ENCODE assay signal across 9 cellular contexts in the genomic region with DNA sequence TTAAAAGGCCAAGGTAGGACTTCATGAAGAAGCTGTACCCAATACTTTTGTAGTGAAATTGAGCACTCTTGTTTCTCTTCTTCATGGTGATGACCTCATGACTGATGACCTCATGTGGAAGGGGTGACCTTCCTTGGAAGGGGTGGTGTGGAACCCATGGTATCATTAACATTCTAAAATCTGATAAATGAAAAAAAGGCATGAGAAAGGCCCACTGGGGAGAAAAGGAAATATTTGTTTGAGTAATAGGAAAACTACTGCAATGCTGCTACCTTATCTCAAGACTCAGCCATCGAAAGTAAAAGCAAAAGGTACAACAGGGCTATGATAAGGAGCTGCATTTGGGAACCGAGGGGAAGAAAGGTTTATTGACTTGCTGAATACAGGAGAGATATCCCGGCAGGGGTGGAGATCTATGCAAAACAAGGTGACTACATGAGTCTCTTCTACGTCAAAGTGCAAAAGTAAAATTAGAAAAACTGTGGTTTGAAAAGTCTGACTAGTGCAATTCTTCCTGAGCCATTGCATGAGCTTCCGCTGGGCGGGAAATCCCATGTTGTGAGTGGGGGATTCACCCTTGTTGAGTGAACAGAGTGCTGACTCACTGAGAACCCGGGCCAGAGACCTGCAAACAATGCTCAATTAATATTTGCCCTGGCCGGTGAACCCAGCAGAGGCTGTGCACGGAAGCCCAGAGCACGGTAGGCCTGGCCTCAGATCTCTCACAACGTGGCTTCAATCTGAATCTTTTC.
DNase-seq lines count a peak whose midpoint lies in the region; ATAC-seq and TF ChIP-seq lines count a peak whose summit lies in the region.
"Had no signal": no experiment of that assay in that cellular context is flagged by ENCODE, and none has a peak within 500 bp of the region (broad histone marks: within the 10 kb centered on the region; RNA-seq: fewer than 3 reads in every experiment).

No MANE protein-coding gene starts in this region.

- H3K9me3 ChIP-seq in spleen, result no peaks in the 10 kb centered on the region

- DNase-seq in NOMO-1 treated with DMSO at 0.1 percent for 48 hours (lab: John Stamatoyannopoulos, UW; ENCODE audit: unreplicated experiment), result peak; percentile 54
- DNase-seq in activated T-helper 1 cell treated with Interleukin-2 at 50 U/mL for 16 hours (ENCODE audit: low read depth), result peak; percentile 24
- DNase-seq in left cardiac atrium, result peak; percentile 69
- peak; percentile 84 for DNase-seq in spleen
- DNase-seq in NCI-H2227 (lab: John Stamatoyannopoulos, UW; ENCODE audit: unreplicated experiment), result no peak
- no peak for DNase-seq in foreskin fibroblast

- peaks cover 0 to 29% (median 19%) of the 10 kb centered on the region in 6 donors for H3K4me1 ChIP-seq in spleen

- ATAC-seq in GM18502 (IDR thresholded peaks at IDR 0.05; ENCODE audit: poor library complexity, unreplicated experiment) (peak; percentile 96), HG02642 (IDR thresholded peaks at IDR 0.05; ENCODE audit: poor library complexity, unreplicated experiment) (peak; percentile 95), left cardiac atrium (peak; percentile 46 to 80)

- H3K4me3 ChIP-seq in spleen (peak overlapping the region in 5 of 8 donors; percentile 2 to 59 (median 29)), foreskin fibroblast (ENCODE audit: low read depth in 1 of 2, low read length in 2 of 2) (no peak overlapping the region)
- H3K4me3 ChIP-seq: cardiac muscle cell had no signal

- intact Hi-C loops in left cardiac atrium (cut with DNase I) (loop anchor here in 1 of 2 donors (5.0 kb wide), 1 partner anchor 67 kb away; no protein-coding TSS in a partner anchor), spleen (cut with DNase I; ENCODE audit: low total_unique reads) (no loop called here)

- H3K36me3 ChIP-seq in spleen, result no peaks in the 10 kb centered on the region
- H3K36me3 ChIP-seq: cardiac muscle cell had no signal

- TF ChIP-seq POLR2A in spleen (IDR thresholded peaks at IDR 0.05), result no peak

- no peaks in the 10 kb centered on the region for H3K27me3 ChIP-seq in spleen (replicated peaks in 1 of 7)
- H3K27me3 ChIP-seq: cardiac muscle cell had no signal

- TF ChIP-seq CTCF in spleen (IDR thresholded peaks at IDR 0.05 in 8 of 11, conservative IDR thresholded peaks at IDR 0.05 in 3 of 11) (no peak), foreskin fibroblast (IDR thresholded peaks at IDR 0.05; ENCODE audit: low read depth, low read length) (no peak)

- peak overlapping the region; percentile 44 to 79 (median 66) for H3K27ac ChIP-seq in spleen
- H3K27ac ChIP-seq: cardiac muscle cell had no signal

- WGBS in spleen, 5 donors, result 25 to 56% (median 31%) methylated on average over 11 of the region's 11 CpGs

Comparison
In these comparisons a context has a peak if more than half of its experiments do, and no peak if none do; other contexts are left out.
1. DNase-seq: peak in NOMO-1 treated with DMSO at 0.1 percent for 48 hours (single experiment), activated T-helper 1 cell treated with Interleukin-2 at 50 U/mL for 16 hours (single experiment), left cardiac atrium (single experiment) and spleen (single experiment); none in NCI-H2227 (single experiment) and foreskin fibroblast (0 of 2).
2. H3K4me3 ChIP-seq: peak in spleen (5 of 8); none in foreskin fibroblast (0 of 2).
3. Peak in every context shown above with its lines, with median percentiles within 50 percentile points of each other: ATAC-seq.